In genomic region chr3:56971816-56972215, GRCh38 we compare ENCODE assay signal across 36 cellular contexts.
"Had no signal": no experiment of that assay in that cellular context is flagged by ENCODE, and none has a peak within 500 bp of the region (broad histone marks: within the 10 kb centered on the region; RNA-seq: fewer than 3 reads in every experiment).

No MANE protein-coding gene starts in this region.

- H3K9me3 ChIP-seq: adrenal gland, body of pancreas, colonic mucosa, esophagus muscularis mucosa, gastrocnemius medialis, heart left ventricle had no signal

- H3K27ac ChIP-seq: adrenal gland, body of pancreas, colonic mucosa, esophagus muscularis mucosa, foreskin keratinocyte, gastrocnemius medialis, heart left ventricle, WERI-Rb-1 had no signal

- H3K27me3 ChIP-seq: adrenal gland, body of pancreas, colonic mucosa, dorsolateral prefrontal cortex, esophagus muscularis mucosa, foreskin keratinocyte, gastrocnemius medialis, heart left ventricle had no signal

- H3K4me3 ChIP-seq: adrenal gland, body of pancreas, colonic mucosa, dorsolateral prefrontal cortex, esophagus muscularis mucosa, gastrocnemius medialis, heart left ventricle had no signal

- H3K4me1 ChIP-seq: body of pancreas, colonic mucosa, esophagus muscularis mucosa, gastrocnemius medialis had no signal

- H3K4me3 Mint-ChIP-seq: activated B cell treated with CpG ODN at 0.5 μM for 24 hours; activated CD8-positive, alpha-beta memory T cell treated with anti-CD3 and anti-CD28 coated beads, Interleukin-2, amount 10 ng/mL, durations not matched to agents 7 days and 5 days; activated CD8-positive, alpha-beta T cell treated with anti-CD3 and anti-CD28 coated beads for 36 hours; activated naive CD4-positive, alpha-beta T cell treated with anti-CD3 and anti-CD28 coated beads for 36 hours; activated naive CD4-positive, alpha-beta T cell treated with anti-CD3 and anti-CD28 coated beads, Interleukin-2, amount 50 U/mL, for 24 hours; activated naive CD8-positive, alpha-beta T cell treated with anti-CD3 and anti-CD28 coated beads for 36 hours; activated naive CD8-positive, alpha-beta T cell treated with anti-CD3 and anti-CD28 coated beads, Interleukin-2, amount 50 U/mL, for 24 hours; activated T-cell treated with anti-CD3 and anti-CD28 coated beads, Interleukin-2, amount 50 U/mL, for 24 hours; activated T-cell treated with anti-CD3 and anti-CD28 coated beads, Interleukin-2, amount 50 U/mL, for 72 hours; activated T-helper 17 cell treated with anti-CD3 and anti-CD28 coated beads, Interleukin-2, amount 50 U/mL, for 72 hours; T-helper 17 cell; T-helper 2 cell treated with Interferon-gamma antibody and Interleukin-4, amounts not matched to agents 5 μg/mL and 100 μg/mL, for 36 hours had no signal

- H3K27ac Mint-ChIP-seq: activated B cell treated with CpG ODN at 0.5 μM for 24 hours; activated CD8-positive, alpha-beta memory T cell treated with anti-CD3 and anti-CD28 coated beads, Interleukin-2, amount 10 ng/mL, durations not matched to agents 7 days and 5 days; activated CD8-positive, alpha-beta T cell treated with anti-CD3 and anti-CD28 coated beads for 36 hours; activated naive CD4-positive, alpha-beta T cell treated with anti-CD3 and anti-CD28 coated beads for 36 hours; activated naive CD4-positive, alpha-beta T cell treated with anti-CD3 and anti-CD28 coated beads, Interleukin-2, amount 50 U/mL, for 24 hours; activated naive CD8-positive, alpha-beta T cell treated with anti-CD3 and anti-CD28 coated beads for 36 hours; activated naive CD8-positive, alpha-beta T cell treated with anti-CD3 and anti-CD28 coated beads, Interleukin-2, amount 50 U/mL, for 24 hours; activated T-cell treated with anti-CD3 and anti-CD28 coated beads, Interleukin-2, amount 50 U/mL, for 24 hours; activated T-cell treated with anti-CD3 and anti-CD28 coated beads, Interleukin-2, amount 50 U/mL, for 72 hours; activated T-helper 17 cell treated with anti-CD3 and anti-CD28 coated beads, Interleukin-2, amount 50 U/mL, for 72 hours; T-helper 17 cell; T-helper 2 cell treated with Interferon-gamma antibody and Interleukin-4, amounts not matched to agents 5 μg/mL and 100 μg/mL, for 36 hours had no signal

- H3K9me3 Mint-ChIP-seq: activated B cell treated with CpG ODN at 0.5 μM for 24 hours; activated naive CD4-positive, alpha-beta T cell treated with anti-CD3 and anti-CD28 coated beads, Interleukin-2, amount 50 U/mL, for 24 hours; activated naive CD8-positive, alpha-beta T cell treated with anti-CD3 and anti-CD28 coated beads for 36 hours; activated naive CD8-positive, alpha-beta T cell treated with anti-CD3 and anti-CD28 coated beads, Interleukin-2, amount 50 U/mL, for 24 hours; activated T-cell treated with anti-CD3 and anti-CD28 coated beads, Interleukin-2, amount 50 U/mL, for 24 hours; activated T-cell treated with anti-CD3 and anti-CD28 coated beads, Interleukin-2, amount 50 U/mL, for 72 hours; activated T-helper 17 cell treated with anti-CD3 and anti-CD28 coated beads, Interleukin-2, amount 50 U/mL, for 72 hours; T-helper 2 cell treated with Interferon-gamma antibody and Interleukin-4, amounts not matched to agents 5 μg/mL and 100 μg/mL, for 36 hours had no signal

- H3K27me3 Mint-ChIP-seq: activated B cell treated with CpG ODN at 0.5 μM for 24 hours; activated CD8-positive, alpha-beta memory T cell treated with anti-CD3 and anti-CD28 coated beads, Interleukin-2, amount 10 ng/mL, durations not matched to agents 7 days and 5 days; activated CD8-positive, alpha-beta T cell treated with anti-CD3 and anti-CD28 coated beads for 36 hours; activated naive CD4-positive, alpha-beta T cell treated with anti-CD3 and anti-CD28 coated beads, Interleukin-2, amount 50 U/mL, for 24 hours; activated naive CD8-positive, alpha-beta T cell treated with anti-CD3 and anti-CD28 coated beads for 36 hours; activated naive CD8-positive, alpha-beta T cell treated with anti-CD3 and anti-CD28 coated beads, Interleukin-2, amount 50 U/mL, for 24 hours; activated T-cell treated with anti-CD3 and anti-CD28 coated beads, Interleukin-2, amount 50 U/mL, for 24 hours; activated T-helper 17 cell treated with anti-CD3 and anti-CD28 coated beads, Interleukin-2, amount 50 U/mL, for 72 hours; T-helper 17 cell had no signal

- H3K36me3 Mint-ChIP-seq: activated CD8-positive, alpha-beta memory T cell treated with anti-CD3 and anti-CD28 coated beads, Interleukin-2, amount 10 ng/mL, durations not matched to agents 7 days and 5 days; activated naive CD4-positive, alpha-beta T cell treated with anti-CD3 and anti-CD28 coated beads, Interleukin-2, amount 50 U/mL, for 24 hours; activated naive CD8-positive, alpha-beta T cell treated with anti-CD3 and anti-CD28 coated beads for 36 hours had no signal

- DNase-seq: activated B cell treated with CpG ODN at 0.5 μM for 24 hours; activated CD4-positive, alpha-beta T cell treated with anti-CD3 and anti-CD28 coated beads for 48 hours; activated CD4-positive, alpha-beta T cell treated with anti-CD3 and anti-CD28 coated beads, Interleukin-2, amount 50 U/mL, for 1 hour; activated CD4-positive, alpha-beta T cell treated with anti-CD3 and anti-CD28 coated beads, Interleukin-2, amount 50 U/mL, for 48 hours; activated CD8-positive, alpha-beta memory T cell treated with anti-CD3 and anti-CD28 coated beads, Interleukin-2, amount 10 ng/mL, durations not matched to agents 7 days and 5 days; activated CD8-positive, alpha-beta memory T cell treated with anti-CD3 and anti-CD28 coated beads, Interleukin-2, amount 50 U/mL, for 48 hours; activated CD8-positive, alpha-beta T cell treated with anti-CD3 and anti-CD28 coated beads for 36 hours; activated effector memory CD4-positive, alpha-beta T cell treated with anti-CD3 and anti-CD28 coated beads, Interleukin-2, amount 50 U/mL, for 16 hours; activated naive CD4-positive, alpha-beta T cell treated with anti-CD3 and anti-CD28 coated beads for 36 hours; activated naive CD8-positive, alpha-beta T cell treated with anti-CD3 and anti-CD28 coated beads for 36 hours; activated naive CD8-positive, alpha-beta T cell treated with anti-CD3 and anti-CD28 coated beads, Interleukin-2, amount 50 U/mL, for 24 hours; activated T-cell treated with anti-CD3 and anti-CD28 coated beads for 4 hours; activated T-cell treated with anti-CD3 and anti-CD28 coated beads, Interleukin-2, amount 50 U/mL, for 24 hours; activated T-cell treated with anti-CD3 and anti-CD28 coated beads, Interleukin-2, amount 50 U/mL, for 72 hours; amygdala; aorta; body of pancreas; caudate nucleus; cerebellar nuclear complex; colonic mucosa; dorsolateral prefrontal cortex; effector memory CD4-positive, alpha-beta T cell; erythroblast; foreskin keratinocyte; gastrocnemius medialis; glutamatergic neuron; heart left ventricle; T-helper 1 cell; T-helper 17 cell; T1000; WERI-Rb-1 had no signal

- H3K36me3 ChIP-seq: adrenal gland, colonic mucosa, esophagus muscularis mucosa, gastrocnemius medialis, heart left ventricle, WERI-Rb-1 had no signal
